In genomic region chr4:152166567-152166966, GRCh38 we compare ENCODE assay signal across 14 cellular contexts.
DNase-seq lines count a peak whose midpoint lies in the region; ATAC-seq and TF ChIP-seq lines count a peak whose summit lies in the region.
"Had no signal": no experiment of that assay in that cellular context is flagged by ENCODE, and none has a peak within 500 bp of the region (broad histone marks: within the 10 kb centered on the region; RNA-seq: fewer than 3 reads in every experiment).

No MANE protein-coding gene starts in this region.

- peaks cover 3% of the 10 kb centered on the region for H3K27me3 Mint-ChIP-seq in activated CD4-positive, alpha-beta T cell treated with anti-CD3 and anti-CD28 coated beads, Interleukin-2, amount 10 ng/mL, durations not matched to agents 7 days and 5 days
- peaks cover 13% of the 10 kb centered on the region for H3K27me3 Mint-ChIP-seq in progenitor cell of endocrine pancreas

- H3K4me3 ChIP-seq in epithelial cell of esophagus (ENCODE audit: low read length), result no peak overlapping the region
- H3K4me3 ChIP-seq: pancreas, SJCRH30 had no signal

- H3K4me3 Mint-ChIP-seq in activated CD4-positive, alpha-beta T cell treated with anti-CD3 and anti-CD28 coated beads, Interleukin-2, amount 10 ng/mL, durations not matched to agents 7 days and 5 days, result no peak overlapping the region
- H3K4me3 Mint-ChIP-seq in progenitor cell of endocrine pancreas (ENCODE audit: low read depth), result no peak overlapping the region
- H3K4me3 Mint-ChIP-seq: activated T-cell treated with anti-CD3 and anti-CD28 coated beads, Interleukin-2, amount 50 U/mL, for 4 hours had no signal

- DNase-seq in activated CD4-positive, alpha-beta T cell treated with anti-CD3 and anti-CD28 coated beads, Interleukin-2, amount 10 ng/mL, durations not matched to agents 7 days and 5 days, result peak; percentile 20
- no peak for DNase-seq in activated CD4-positive, alpha-beta T cell treated with anti-CD3 and anti-CD28 coated beads for 1 hour
- DNase-seq in NOMO-1 treated with DMSO at 0.1 percent for 48 hours (lab: John Stamatoyannopoulos, UW; ENCODE audit: unreplicated experiment), result peak; percentile 9
- DNase-seq in epithelial cell of esophagus (ENCODE audit: low read depth), result peak; percentile 36
- peak; percentile 37 for DNase-seq in progenitor cell of endocrine pancreas (ENCODE audit: low spot score, unreplicated experiment)
- DNase-seq in omental fat pad (ENCODE audit: low spot score), result no peak
- no peak for DNase-seq in DMS114 treated with DMSO at 0.1 percent for 48 hours (lab: John Stamatoyannopoulos, UW; ENCODE audit: unreplicated experiment)
- DNase-seq: activated CD4-positive, CD25-positive, alpha-beta regulatory T cell; activated T-cell treated with anti-CD3 and anti-CD28 coated beads, Interleukin-2, amount 50 U/mL, for 4 hours; NCI-H1048; NCI-H510A treated with DMSO at 0.1 percent for 48 hours; pancreas had no signal

- ATAC-seq in omental fat pad (ENCODE audit: low FRiP score) (no peak), GM19328 (IDR thresholded peaks at IDR 0.05; ENCODE audit: unreplicated experiment) (no peak)
- ATAC-seq: activated T-cell treated with anti-CD3 and anti-CD28 coated beads, Interleukin-2, amount 50 U/mL, for 4 hours; pancreas had no signal

- H3K36me3 Mint-ChIP-seq in activated CD4-positive, alpha-beta T cell treated with anti-CD3 and anti-CD28 coated beads, Interleukin-2, amount 10 ng/mL, durations not matched to agents 7 days and 5 days (ENCODE audit: low read depth), result no peaks in the 10 kb centered on the region
- no peaks in the 10 kb centered on the region for H3K36me3 Mint-ChIP-seq in progenitor cell of endocrine pancreas (ENCODE audit: insufficient read depth)

- CTCF ChIA-PET in activated CD4-positive, alpha-beta T cell treated with anti-CD3 and anti-CD28 coated beads, Interleukin-2, amount 10 ng/mL, durations not matched to agents 7 days and 5 days (lab: Charles Lee), result interaction anchor here (1.6 kb wide), 1 partner anchor 9 kb away, joined by 6 read pairs; no protein-coding TSS in a partner anchor

- no peaks in the 10 kb centered on the region for H3K9me3 Mint-ChIP-seq in activated CD4-positive, alpha-beta T cell treated with anti-CD3 and anti-CD28 coated beads, Interleukin-2, amount 10 ng/mL, durations not matched to agents 7 days and 5 days
- H3K9me3 Mint-ChIP-seq in progenitor cell of endocrine pancreas (ENCODE audit: low read depth), result no peaks in the 10 kb centered on the region
- H3K9me3 Mint-ChIP-seq: activated T-cell treated with anti-CD3 and anti-CD28 coated beads, Interleukin-2, amount 50 U/mL, for 4 hours had no signal

- POLR2A ChIA-PET in activated CD4-positive, alpha-beta T cell treated with anti-CD3 and anti-CD28 coated beads, Interleukin-2, amount 10 ng/mL, durations not matched to agents 7 days and 5 days (lab: Charles Lee), result no interaction called here

- H3K4me1 Mint-ChIP-seq in activated CD4-positive, alpha-beta T cell treated with anti-CD3 and anti-CD28 coated beads, Interleukin-2, amount 10 ng/mL, durations not matched to agents 7 days and 5 days, result no peaks in the 10 kb centered on the region
- no peaks in the 10 kb centered on the region for H3K4me1 Mint-ChIP-seq in progenitor cell of endocrine pancreas (ENCODE audit: low read depth)

- no peak overlapping the region for H3K27ac Mint-ChIP-seq in activated CD4-positive, alpha-beta T cell treated with anti-CD3 and anti-CD28 coated beads, Interleukin-2, amount 10 ng/mL, durations not matched to agents 7 days and 5 days
- H3K27ac Mint-ChIP-seq in progenitor cell of endocrine pancreas, result no peak overlapping the region

- TF ChIP-seq CTCF in epithelial cell of esophagus (IDR thresholded peaks at IDR 0.05; ENCODE audit: insufficient read depth, low read depth, low read length, missing control alignments), result no peak
- no peak for TF ChIP-seq CTCF in progenitor cell of endocrine pancreas (IDR thresholded peaks at IDR 0.05; ENCODE audit: unreplicated experiment)
- TF ChIP-seq CTCF in omental fat pad (IDR thresholded peaks at IDR 0.05), result no peak

Comparison
In these comparisons a context has a peak if more than half of its experiments do, and no peak if none do; other contexts are left out.
1. DNase-seq: peak in activated CD4-positive, alpha-beta T cell treated with anti-CD3 and anti-CD28 coated beads, Interleukin-2, amount 10 ng/mL, durations not matched to agents 7 days and 5 days (single experiment), NOMO-1 treated with DMSO at 0.1 percent for 48 hours (single experiment), epithelial cell of esophagus (single experiment) and progenitor cell of endocrine pancreas (single experiment); none in activated CD4-positive, alpha-beta T cell treated with anti-CD3 and anti-CD28 coated beads for 1 hour (single experiment), omental fat pad (single experiment) and DMS114 treated with DMSO at 0.1 percent for 48 hours (single experiment).